ENCODE assay signal across 32 cellular contexts in the genomic region with DNA sequence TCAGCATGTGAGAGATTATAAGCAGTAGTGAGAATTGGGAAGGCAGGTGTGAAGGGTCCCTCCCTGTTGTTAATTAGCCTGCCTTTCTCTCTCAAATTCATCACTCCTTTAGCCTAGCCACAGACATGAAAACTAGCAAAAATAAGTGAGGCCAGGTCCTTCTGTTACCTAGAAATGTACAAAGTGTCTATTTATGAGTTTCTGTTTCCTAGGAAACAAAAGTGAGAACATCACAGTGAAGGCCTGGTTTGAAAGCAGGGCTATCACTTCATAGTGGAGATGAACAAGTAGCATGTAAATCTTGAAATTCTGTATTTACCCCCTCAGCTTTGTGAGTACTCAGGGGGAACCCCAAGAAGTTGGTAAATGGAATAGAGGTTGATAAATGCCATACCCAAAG.
DNase-seq lines count a peak whose midpoint lies in the region; ATAC-seq and TF ChIP-seq lines count a peak whose summit lies in the region.
"Had no signal": no experiment of that assay in that cellular context is flagged by ENCODE, and none has a peak within 500 bp of the region (broad histone marks: within the 10 kb centered on the region; RNA-seq: fewer than 3 reads in every experiment).

No MANE protein-coding gene starts in this region.

- peaks cover 24% of the 10 kb centered on the region for H3K4me1 Mint-ChIP-seq in activated CD8-positive, alpha-beta T cell treated with anti-CD3 and anti-CD28 coated beads for 36 hours (ENCODE audit: low read depth)
- peaks cover 0 to 11% (median 3%) of the 10 kb centered on the region in 7 donors for H3K4me1 Mint-ChIP-seq in naive thymus-derived CD4-positive, alpha-beta T cell

- H3K27me3 ChIP-seq in naive thymus-derived CD4-positive, alpha-beta T cell (ENCODE audit: control insufficient read depth in 2 of 2, insufficient read depth in 2 of 2, low read length in 2 of 2) = no peaks in the 10 kb centered on the region
- H3K27me3 ChIP-seq in breast epithelium = no peaks in the 10 kb centered on the region
- H3K27me3 ChIP-seq: colonic mucosa, esophagus muscularis mucosa, pancreas, right atrium auricular region, thyroid gland had no signal

- no peak overlapping the region for H3K4me3 ChIP-seq in naive thymus-derived CD4-positive, alpha-beta T cell (ENCODE audit: low read length)
- no peak overlapping the region for H3K4me3 ChIP-seq in breast epithelium
- H3K4me3 ChIP-seq: colonic mucosa, esophagus muscularis mucosa, GM23338, pancreas, right atrium auricular region, thyroid gland had no signal

- CTCF ChIA-PET in activated CD8-positive, alpha-beta T cell treated with anti-CD3 and anti-CD28 coated beads for 36 hours (lab: Charles Lee) = interaction anchor here (1.0 to 1.5 kb wide), 3 partner anchors 13 to 37 kb away, joined by 3 to 6 read pairs (median 5); no protein-coding TSS in a partner anchor
- CTCF ChIA-PET in naive thymus-derived CD4-positive, alpha-beta T cell (lab: Charles Lee) = no interaction called here

- in situ Hi-C loops in GM13977 (cut with MboI; ENCODE audit: low pct_unique_long_range_greater_than_20kb, low sequenced_read_pairs, unreplicated experiment) = no loop called here

- DNase-seq in GM13977 (ENCODE audit: low spot score) (peak; percentile 38), breast epithelium (ENCODE audit: low spot score in 2 of 2) (no peak), DMS153 treated with DMSO at 0.1 percent for 48 hours (lab: John Stamatoyannopoulos, UW; ENCODE audit: unreplicated experiment) (no peak)
- DNase-seq in activated CD8-positive, alpha-beta T cell treated with anti-CD3 and anti-CD28 coated beads for 36 hours = no peak
- no peak for DNase-seq in naive thymus-derived CD4-positive, alpha-beta T cell
- DNase-seq in activated effector memory CD4-positive, alpha-beta T cell treated with Interleukin-2 at 50 U/mL for 16 hours = no peak
- DNase-seq: activated CD4-positive, alpha-beta memory T cell treated with anti-CD3 and anti-CD28 coated beads for 36 hours; activated gamma-delta T cell treated with Interleukin-2 at 50 U/mL for 16 hours; activated T-cell treated with anti-CD3 and anti-CD28 coated beads for 4 hours; amniotic stem cell; C1 segment of cervical spinal cord; colonic mucosa; endodermal cell; foreskin melanocyte; hippocampal formation; left ventricle myocardium superior; midbrain; NCI-H1105; NCI-H1930; NCI-H774; nephron progenitor cell; pancreas; stimulated activated CD4-positive, alpha-beta T cell treated with anti-CD3 and anti-CD28 coated beads, Interleukin-4, amount 100 ng/mL, for 24 hours; stimulated activated naive CD4-positive, alpha-beta T cell treated with Interleukin-2 at 50 U/mL for 16 hours; thyroid gland; WERI-Rb-1 had no signal

- H3K4me1 ChIP-seq in naive thymus-derived CD4-positive, alpha-beta T cell (ENCODE audit: control insufficient read depth in 2 of 2, insufficient read depth in 2 of 2, low read length in 2 of 2) = no peaks in the 10 kb centered on the region
- H3K4me1 ChIP-seq in breast epithelium = no peaks in the 10 kb centered on the region
- H3K4me1 ChIP-seq: colonic mucosa, pancreas, thyroid gland had no signal

- H3K36me3 ChIP-seq in naive thymus-derived CD4-positive, alpha-beta T cell (ENCODE audit: control insufficient read depth in 2 of 3, insufficient read depth in 3 of 3, low read length in 3 of 3) = peaks cover 0 to 5% (median 0%) of the 10 kb centered on the region in 3 experiments
- H3K36me3 ChIP-seq in breast epithelium = no peaks in the 10 kb centered on the region
- H3K36me3 ChIP-seq: colonic mucosa had no signal

- intact Hi-C loops in activated CD8-positive, alpha-beta T cell treated with anti-CD3 and anti-CD28 coated beads for 36 hours (cut with micrococcal nuclease) = no loop called here
- intact Hi-C loops in naive thymus-derived CD4-positive, alpha-beta T cell (cut with micrococcal nuclease) = loop anchor here in 1 of 2 donors (1.0 kb wide), 1 partner anchor 37 kb away; no protein-coding TSS in a partner anchor
- intact Hi-C loops in breast epithelium (cut with DNase I; ENCODE audit: low total_unique reads) = no loop called here

- no peaks in the 10 kb centered on the region for H3K9me3 Mint-ChIP-seq in activated CD8-positive, alpha-beta T cell treated with anti-CD3 and anti-CD28 coated beads for 36 hours
- H3K9me3 Mint-ChIP-seq in naive thymus-derived CD4-positive, alpha-beta T cell = peaks cover 0 to 3% (median 0%) of the 10 kb centered on the region in 11 donors
- H3K9me3 Mint-ChIP-seq: activated CD4-positive, alpha-beta memory T cell treated with anti-CD3 and anti-CD28 coated beads for 36 hours; endodermal cell; GM23338; nephron progenitor cell had no signal

- TF ChIP-seq CTCF in GM13977 (IDR thresholded peaks at IDR 0.05; ENCODE audit: extremely low read depth, insufficient read depth, missing control alignments) (no peak), breast epithelium (IDR thresholded peaks at IDR 0.05) (no peak)
- no peak for TF ChIP-seq CTCF in activated CD8-positive, alpha-beta T cell treated with anti-CD3 and anti-CD28 coated beads for 36 hours (IDR thresholded peaks at IDR 0.05)

- H3K4me3 Mint-ChIP-seq in activated CD8-positive, alpha-beta T cell treated with anti-CD3 and anti-CD28 coated beads for 36 hours = no peak overlapping the region
- no peak overlapping the region for H3K4me3 Mint-ChIP-seq in naive thymus-derived CD4-positive, alpha-beta T cell
- H3K4me3 Mint-ChIP-seq: activated CD4-positive, alpha-beta memory T cell treated with anti-CD3 and anti-CD28 coated beads for 36 hours; endodermal cell; GM23338; nephron progenitor cell had no signal

- POLR2A ChIA-PET in activated CD8-positive, alpha-beta T cell treated with anti-CD3 and anti-CD28 coated beads for 36 hours (lab: Charles Lee) = interaction anchor here (0.6 to 2.2 kb wide), 3 partner anchors 12 to 81 kb away, joined by 4 to 10 read pairs (median 4); no protein-coding TSS in a partner anchor
- POLR2A ChIA-PET in naive thymus-derived CD4-positive, alpha-beta T cell (lab: Charles Lee) = interaction anchor here (0.6 kb wide), 1 partner anchor 47 kb away, joined by 4 read pairs; no protein-coding TSS in a partner anchor

- H3K27ac Mint-ChIP-seq in activated CD8-positive, alpha-beta T cell treated with anti-CD3 and anti-CD28 coated beads for 36 hours = peak overlapping the region; percentile 77
- H3K27ac Mint-ChIP-seq in naive thymus-derived CD4-positive, alpha-beta T cell = no peak overlapping the region
- H3K27ac Mint-ChIP-seq: activated CD4-positive, alpha-beta memory T cell treated with anti-CD3 and anti-CD28 coated beads for 36 hours; endodermal cell; GM23338; nephron progenitor cell had no signal

- H3K9me3 ChIP-seq in naive thymus-derived CD4-positive, alpha-beta T cell (ENCODE audit: control insufficient read depth in 2 of 3, low read length in 3 of 3) = no peaks in the 10 kb centered on the region
- H3K9me3 ChIP-seq in breast epithelium = no peaks in the 10 kb centered on the region
- H3K9me3 ChIP-seq: colonic mucosa, esophagus muscularis mucosa, pancreas, right atrium auricular region, thyroid gland had no signal

- H3K36me3 Mint-ChIP-seq in activated CD8-positive, alpha-beta T cell treated with anti-CD3 and anti-CD28 coated beads for 36 hours (ENCODE audit: low read depth) = peaks cover 4% of the 10 kb centered on the region
- H3K36me3 Mint-ChIP-seq in naive thymus-derived CD4-positive, alpha-beta T cell = peaks cover 0 to 10% (median 0%) of the 10 kb centered on the region in 5 donors

- ATAC-seq in HG02642 (IDR thresholded peaks at IDR 0.05; ENCODE audit: poor library complexity, unreplicated experiment) (peak; percentile 43), SK-N-SH treated with all-trans-retinoic acid at 6 μM for 48 hours (no peak)
- ATAC-seq in activated CD8-positive, alpha-beta T cell treated with anti-CD3 and anti-CD28 coated beads for 36 hours = peak; percentile 66
- peak; percentile 43 for ATAC-seq in naive thymus-derived CD4-positive, alpha-beta T cell
- ATAC-seq: GM23338, left ventricle myocardium superior, pancreas had no signal

- H3K27ac ChIP-seq in naive thymus-derived CD4-positive, alpha-beta T cell (ENCODE audit: low read depth, low read length) = no peak overlapping the region
- no peak overlapping the region for H3K27ac ChIP-seq in breast epithelium
- H3K27ac ChIP-seq: colonic mucosa, esophagus muscularis mucosa, pancreas, RWPE1, thyroid gland, WERI-Rb-1 had no signal

- TF ChIP-seq POLR2A in breast epithelium (IDR thresholded peaks at IDR 0.05) = no peak

- H3K27me3 Mint-ChIP-seq in activated CD8-positive, alpha-beta T cell treated with anti-CD3 and anti-CD28 coated beads for 36 hours = peaks cover 7% of the 10 kb centered on the region
- peaks cover 0 to 52% (median 7%) of the 10 kb centered on the region in 5 donors for H3K27me3 Mint-ChIP-seq in naive thymus-derived CD4-positive, alpha-beta T cell
- H3K27me3 Mint-ChIP-seq: activated CD4-positive, alpha-beta memory T cell treated with anti-CD3 and anti-CD28 coated beads for 36 hours had no signal

TF ChIP-seq in SK-N-SH treated with all-trans-retinoic acid at 6 μM for 48 hours, 23 proteins besides CTCF, POLR2A, EP300 and RAD21 (continues in another document):
- TF ChIP-seq ESRRG (CRISPR knock-in tag; IDR thresholded peaks at IDR 0.05) (no peak), SNAI2 (CRISPR knock-in tag; IDR thresholded peaks at IDR 0.05) (no peak), TOX (CRISPR knock-in tag; IDR thresholded peaks at IDR 0.05; ENCODE audit: borderline replicate concordance) (no peak), ZNF70 (CRISPR knock-in tag; IDR thresholded peaks at IDR 0.05) (no peak)
- TF ChIP-seq, protein P1, sequence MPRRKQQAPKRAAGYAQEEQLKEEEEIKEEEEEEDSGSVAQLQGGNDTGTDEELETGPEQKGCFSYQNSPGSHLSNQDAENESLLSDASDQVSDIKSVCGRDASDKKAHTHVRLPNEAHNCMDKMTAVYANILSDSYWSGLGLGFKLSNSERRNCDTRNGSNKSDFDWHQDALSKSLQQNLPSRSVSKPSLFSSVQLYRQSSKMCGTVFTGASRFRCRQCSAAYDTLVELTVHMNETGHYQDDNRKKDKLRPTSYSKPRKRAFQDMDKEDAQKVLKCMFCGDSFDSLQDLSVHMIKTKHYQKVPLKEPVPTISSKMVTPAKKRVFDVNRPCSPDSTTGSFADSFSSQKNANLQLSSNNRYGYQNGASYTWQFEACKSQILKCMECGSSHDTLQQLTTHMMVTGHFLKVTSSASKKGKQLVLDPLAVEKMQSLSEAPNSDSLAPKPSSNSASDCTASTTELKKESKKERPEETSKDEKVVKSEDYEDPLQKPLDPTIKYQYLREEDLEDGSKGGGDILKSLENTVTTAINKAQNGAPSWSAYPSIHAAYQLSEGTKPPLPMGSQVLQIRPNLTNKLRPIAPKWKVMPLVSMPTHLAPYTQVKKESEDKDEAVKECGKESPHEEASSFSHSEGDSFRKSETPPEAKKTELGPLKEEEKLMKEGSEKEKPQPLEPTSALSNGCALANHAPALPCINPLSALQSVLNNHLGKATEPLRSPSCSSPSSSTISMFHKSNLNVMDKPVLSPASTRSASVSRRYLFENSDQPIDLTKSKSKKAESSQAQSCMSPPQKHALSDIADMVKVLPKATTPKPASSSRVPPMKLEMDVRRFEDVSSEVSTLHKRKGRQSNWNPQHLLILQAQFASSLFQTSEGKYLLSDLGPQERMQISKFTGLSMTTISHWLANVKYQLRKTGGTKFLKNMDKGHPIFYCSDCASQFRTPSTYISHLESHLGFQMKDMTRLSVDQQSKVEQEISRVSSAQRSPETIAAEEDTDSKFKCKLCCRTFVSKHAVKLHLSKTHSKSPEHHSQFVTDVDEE (CRISPR knock-in tag; IDR thresholded peaks at IDR 0.05) = no peak
